ENCODE assay signal across 1 cellular context in the genomic region with DNA sequence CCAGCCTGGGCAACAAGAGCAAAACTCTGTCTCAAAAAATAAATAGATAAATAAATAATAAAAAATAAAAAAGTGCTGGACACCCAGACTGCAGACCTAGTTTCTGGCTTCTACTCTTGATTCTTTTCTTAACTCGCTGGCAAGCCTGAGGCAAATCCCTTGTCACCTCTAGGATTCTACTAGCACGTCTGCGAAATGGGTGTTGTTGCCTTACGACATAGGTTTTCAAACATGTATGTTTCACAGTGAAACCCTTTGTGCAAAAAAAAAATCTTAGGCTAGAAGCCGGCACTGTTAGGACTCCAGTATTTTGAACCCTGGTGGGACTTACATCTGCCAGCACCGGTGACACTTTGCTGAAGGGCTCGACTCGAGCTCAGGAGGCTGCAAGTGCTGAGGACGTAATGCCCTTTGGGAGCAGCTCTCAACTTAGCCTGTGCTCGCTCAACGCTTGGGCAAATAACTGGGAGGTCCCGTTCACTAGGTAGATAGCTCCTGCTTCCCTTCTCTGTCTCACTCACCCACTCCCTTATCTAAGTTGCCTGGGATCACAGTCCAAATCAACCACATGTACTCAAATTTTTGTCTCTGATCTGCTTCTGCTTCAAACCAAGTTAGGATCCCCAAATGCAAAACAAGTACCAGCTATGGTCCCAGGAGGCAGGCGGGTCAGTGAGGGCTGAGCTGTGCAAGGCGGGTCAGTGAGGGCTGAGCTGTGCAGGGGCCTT.
TF ChIP-seq lines count a peak whose summit lies in the region.

No MANE protein-coding gene starts in this region.

TF ChIP-seq in HepG2, 621 proteins besides CTCF, POLR2A, EP300 and RAD21 (continued from another document and continues in another):
- TF ChIP-seq, protein P1, sequence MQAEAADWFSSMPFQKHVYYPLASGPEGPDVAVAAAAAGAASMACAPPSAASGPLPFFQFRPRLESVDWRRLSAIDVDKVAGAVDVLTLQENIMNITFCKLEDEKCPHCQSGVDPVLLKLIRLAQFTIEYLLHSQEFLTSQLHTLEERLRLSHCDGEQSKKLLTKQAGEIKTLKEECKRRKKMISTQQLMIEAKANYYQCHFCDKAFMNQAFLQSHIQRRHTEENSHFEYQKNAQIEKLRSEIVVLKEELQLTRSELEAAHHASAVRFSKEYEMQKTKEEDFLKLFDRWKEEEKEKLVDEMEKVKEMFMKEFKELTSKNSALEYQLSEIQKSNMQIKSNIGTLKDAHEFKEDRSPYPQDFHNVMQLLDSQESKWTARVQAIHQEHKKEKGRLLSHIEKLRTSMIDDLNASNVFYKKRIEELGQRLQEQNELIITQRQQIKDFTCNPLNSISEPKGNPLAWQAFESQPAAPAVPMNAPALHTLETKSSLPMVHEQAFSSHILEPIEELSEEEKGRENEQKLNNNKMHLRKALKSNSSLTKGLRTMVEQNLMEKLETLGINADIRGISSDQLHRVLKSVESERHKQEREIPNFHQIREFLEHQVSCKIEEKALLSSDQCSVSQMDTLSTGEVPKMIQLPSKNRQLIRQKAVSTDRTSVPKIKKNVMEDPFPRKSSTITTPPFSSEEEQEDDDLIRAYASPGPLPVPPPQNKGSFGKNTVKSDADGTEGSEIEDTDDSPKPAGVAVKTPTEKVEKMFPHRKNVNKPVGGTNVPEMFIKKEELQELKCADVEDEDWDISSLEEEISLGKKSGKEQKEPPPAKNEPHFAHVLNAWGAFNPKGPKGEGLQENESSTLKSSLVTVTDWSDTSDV (CRISPR knock-in tag; IDR thresholded peaks at IDR 0.05) = 0 out of 2 replicates have a peak, but pooled peaks have one; percentile 42
- TF ChIP-seq, protein P2, sequence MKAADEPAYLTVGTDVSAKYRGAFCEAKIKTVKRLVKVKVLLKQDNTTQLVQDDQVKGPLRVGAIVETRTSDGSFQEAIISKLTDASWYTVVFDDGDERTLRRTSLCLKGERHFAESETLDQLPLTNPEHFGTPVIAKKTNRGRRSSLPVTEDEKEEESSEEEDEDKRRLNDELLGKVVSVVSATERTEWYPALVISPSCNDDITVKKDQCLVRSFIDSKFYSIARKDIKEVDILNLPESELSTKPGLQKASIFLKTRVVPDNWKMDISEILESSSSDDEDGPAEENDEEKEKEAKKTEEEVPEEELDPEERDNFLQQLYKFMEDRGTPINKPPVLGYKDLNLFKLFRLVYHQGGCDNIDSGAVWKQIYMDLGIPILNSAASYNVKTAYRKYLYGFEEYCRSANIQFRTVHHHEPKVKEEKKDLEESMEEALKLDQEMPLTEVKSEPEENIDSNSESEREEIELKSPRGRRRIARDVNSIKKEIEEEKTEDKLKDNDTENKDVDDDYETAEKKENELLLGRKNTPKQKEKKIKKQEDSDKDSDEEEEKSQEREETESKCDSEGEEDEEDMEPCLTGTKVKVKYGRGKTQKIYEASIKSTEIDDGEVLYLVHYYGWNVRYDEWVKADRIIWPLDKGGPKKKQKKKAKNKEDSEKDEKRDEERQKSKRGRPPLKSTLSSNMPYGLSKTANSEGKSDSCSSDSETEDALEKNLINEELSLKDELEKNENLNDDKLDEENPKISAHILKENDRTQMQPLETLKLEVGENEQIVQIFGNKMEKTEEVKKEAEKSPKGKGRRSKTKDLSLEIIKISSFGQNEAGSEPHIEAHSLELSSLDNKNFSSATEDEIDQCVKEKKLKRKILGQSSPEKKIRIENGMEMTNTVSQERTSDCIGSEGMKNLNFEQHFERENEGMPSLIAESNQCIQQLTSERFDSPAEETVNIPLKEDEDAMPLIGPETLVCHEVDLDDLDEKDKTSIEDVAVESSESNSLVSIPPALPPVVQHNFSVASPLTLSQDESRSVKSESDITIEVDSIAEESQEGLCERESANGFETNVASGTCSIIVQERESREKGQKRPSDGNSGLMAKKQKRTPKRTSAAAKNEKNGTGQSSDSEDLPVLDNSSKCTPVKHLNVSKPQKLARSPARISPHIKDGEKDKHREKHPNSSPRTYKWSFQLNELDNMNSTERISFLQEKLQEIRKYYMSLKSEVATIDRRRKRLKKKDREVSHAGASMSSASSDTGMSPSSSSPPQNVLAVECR (CRISPR knock-in tag; IDR thresholded peaks at IDR 0.05; ENCODE audit: borderline replicate concordance) = peak; percentile 39; the same call in 1 of the 2 replicates
- TF ChIP-seq BRD4 (CRISPR knock-in tag; IDR thresholded peaks at IDR 0.05) (0 out of 2 replicates have a peak, but pooled peaks have one; percentile 20), POLR2AphosphoS5 (IDR thresholded peaks at IDR 0.05; ENCODE audit: low read depth, low read length) (peak; percentile 78), ZNF136 (CRISPR knock-in tag; IDR thresholded peaks at IDR 0.05; ENCODE audit: low read depth) (0 out of 2 replicates have a peak, but pooled peaks have one; percentile 54), ZFX (CRISPR knock-in tag; IDR thresholded peaks at IDR 0.05; ENCODE audit: low read depth) (peak; percentile 58), ZMYM3 (CRISPR knock-in tag; IDR thresholded peaks at IDR 0.05) (peak; percentile 51; the same call in 1 of the 2 replicates), NFE2L2 (IDR thresholded peaks at IDR 0.05; ENCODE audit: low read length) (no peak), SNAI1 (CRISPR knock-in tag; IDR thresholded peaks at IDR 0.05; ENCODE audit: borderline replicate concordance) (no peak), AGO1 (IDR thresholded peaks at IDR 0.05; ENCODE audit: low read depth, low read length, poor library complexity, severe bottlenecking) (no peak), PAF1 (CRISPR knock-in tag; IDR thresholded peaks at IDR 0.05) (no peak), MEIS2 (CRISPR knock-in tag; IDR thresholded peaks at IDR 0.05) (peak; percentile 61; the same call in 1 of the 2 replicates), GATAD1 (CRISPR knock-in tag; IDR thresholded peaks at IDR 0.05) (no peak), ZNF253 (CRISPR knock-in tag; IDR thresholded peaks at IDR 0.05; ENCODE audit: borderline replicate concordance) (no peak), CCDC6 (CRISPR knock-in tag; IDR thresholded peaks at IDR 0.05) (no peak), ZNF629 (CRISPR knock-in tag; conservative IDR thresholded peaks at IDR 0.05) (peak; percentile 91)
- TF ChIP-seq, protein P3, sequence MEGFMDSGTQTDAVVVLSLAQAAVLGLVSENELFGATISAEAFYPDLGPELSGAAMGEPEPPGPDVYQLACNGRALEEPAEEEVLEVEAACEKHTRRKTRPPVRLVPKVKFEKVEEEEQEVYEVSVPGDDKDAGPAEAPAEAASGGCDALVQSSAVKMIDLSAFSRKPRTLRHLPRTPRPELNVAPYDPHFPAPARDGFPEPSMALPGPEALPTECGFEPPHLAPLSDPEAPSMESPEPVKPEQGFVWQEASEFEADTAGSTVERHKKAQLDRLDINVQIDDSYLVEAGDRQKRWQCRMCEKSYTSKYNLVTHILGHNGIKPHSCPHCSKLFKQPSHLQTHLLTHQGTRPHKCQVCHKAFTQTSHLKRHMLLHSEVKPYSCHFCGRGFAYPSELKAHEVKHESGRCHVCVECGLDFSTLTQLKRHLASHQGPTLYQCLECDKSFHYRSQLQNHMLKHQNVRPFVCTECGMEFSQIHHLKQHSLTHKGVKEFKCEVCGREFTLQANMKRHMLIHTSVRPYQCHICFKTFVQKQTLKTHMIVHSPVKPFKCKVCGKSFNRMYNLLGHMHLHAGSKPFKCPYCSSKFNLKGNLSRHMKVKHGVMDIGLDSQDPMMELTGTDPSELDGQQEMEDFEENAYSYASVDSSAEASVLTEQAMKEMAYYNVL (CRISPR knock-in tag; IDR thresholded peaks at IDR 0.05; ENCODE audit: borderline replicate concordance) = peak; percentile 96; the same call in 1 of the 2 replicates
- TF ChIP-seq, protein P4, sequence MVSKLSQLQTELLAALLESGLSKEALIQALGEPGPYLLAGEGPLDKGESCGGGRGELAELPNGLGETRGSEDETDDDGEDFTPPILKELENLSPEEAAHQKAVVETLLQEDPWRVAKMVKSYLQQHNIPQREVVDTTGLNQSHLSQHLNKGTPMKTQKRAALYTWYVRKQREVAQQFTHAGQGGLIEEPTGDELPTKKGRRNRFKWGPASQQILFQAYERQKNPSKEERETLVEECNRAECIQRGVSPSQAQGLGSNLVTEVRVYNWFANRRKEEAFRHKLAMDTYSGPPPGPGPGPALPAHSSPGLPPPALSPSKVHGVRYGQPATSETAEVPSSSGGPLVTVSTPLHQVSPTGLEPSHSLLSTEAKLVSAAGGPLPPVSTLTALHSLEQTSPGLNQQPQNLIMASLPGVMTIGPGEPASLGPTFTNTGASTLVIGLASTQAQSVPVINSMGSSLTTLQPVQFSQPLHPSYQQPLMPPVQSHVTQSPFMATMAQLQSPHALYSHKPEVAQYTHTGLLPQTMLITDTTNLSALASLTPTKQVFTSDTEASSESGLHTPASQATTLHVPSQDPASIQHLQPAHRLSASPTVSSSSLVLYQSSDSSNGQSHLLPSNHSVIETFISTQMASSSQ (IDR thresholded peaks at IDR 0.05; ENCODE audit: low read depth) = no peak
- TF ChIP-seq, protein P4 (CRISPR knock-in tag; IDR thresholded peaks at IDR 0.05; ENCODE audit: borderline replicate concordance) = 0 out of 2 replicates have a peak, but pooled peaks have one; percentile 37
- TF ChIP-seq, protein P5, sequence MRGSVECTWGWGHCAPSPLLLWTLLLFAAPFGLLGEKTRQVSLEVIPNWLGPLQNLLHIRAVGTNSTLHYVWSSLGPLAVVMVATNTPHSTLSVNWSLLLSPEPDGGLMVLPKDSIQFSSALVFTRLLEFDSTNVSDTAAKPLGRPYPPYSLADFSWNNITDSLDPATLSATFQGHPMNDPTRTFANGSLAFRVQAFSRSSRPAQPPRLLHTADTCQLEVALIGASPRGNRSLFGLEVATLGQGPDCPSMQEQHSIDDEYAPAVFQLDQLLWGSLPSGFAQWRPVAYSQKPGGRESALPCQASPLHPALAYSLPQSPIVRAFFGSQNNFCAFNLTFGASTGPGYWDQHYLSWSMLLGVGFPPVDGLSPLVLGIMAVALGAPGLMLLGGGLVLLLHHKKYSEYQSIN (CRISPR knock-in tag; IDR thresholded peaks at IDR 0.05; ENCODE audit: borderline replicate concordance) = no peak
- TF ChIP-seq, protein P6, sequence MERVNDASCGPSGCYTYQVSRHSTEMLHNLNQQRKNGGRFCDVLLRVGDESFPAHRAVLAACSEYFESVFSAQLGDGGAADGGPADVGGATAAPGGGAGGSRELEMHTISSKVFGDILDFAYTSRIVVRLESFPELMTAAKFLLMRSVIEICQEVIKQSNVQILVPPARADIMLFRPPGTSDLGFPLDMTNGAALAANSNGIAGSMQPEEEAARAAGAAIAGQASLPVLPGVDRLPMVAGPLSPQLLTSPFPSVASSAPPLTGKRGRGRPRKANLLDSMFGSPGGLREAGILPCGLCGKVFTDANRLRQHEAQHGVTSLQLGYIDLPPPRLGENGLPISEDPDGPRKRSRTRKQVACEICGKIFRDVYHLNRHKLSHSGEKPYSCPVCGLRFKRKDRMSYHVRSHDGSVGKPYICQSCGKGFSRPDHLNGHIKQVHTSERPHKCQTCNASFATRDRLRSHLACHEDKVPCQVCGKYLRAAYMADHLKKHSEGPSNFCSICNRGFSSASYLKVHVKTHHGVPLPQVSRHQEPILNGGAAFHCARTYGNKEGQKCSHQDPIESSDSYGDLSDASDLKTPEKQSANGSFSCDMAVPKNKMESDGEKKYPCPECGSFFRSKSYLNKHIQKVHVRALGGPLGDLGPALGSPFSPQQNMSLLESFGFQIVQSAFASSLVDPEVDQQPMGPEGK (CRISPR knock-in tag; IDR thresholded peaks at IDR 0.05) = peak; percentile 48; the same call in 1 of the 2 replicates
- TF ChIP-seq, protein P7, sequence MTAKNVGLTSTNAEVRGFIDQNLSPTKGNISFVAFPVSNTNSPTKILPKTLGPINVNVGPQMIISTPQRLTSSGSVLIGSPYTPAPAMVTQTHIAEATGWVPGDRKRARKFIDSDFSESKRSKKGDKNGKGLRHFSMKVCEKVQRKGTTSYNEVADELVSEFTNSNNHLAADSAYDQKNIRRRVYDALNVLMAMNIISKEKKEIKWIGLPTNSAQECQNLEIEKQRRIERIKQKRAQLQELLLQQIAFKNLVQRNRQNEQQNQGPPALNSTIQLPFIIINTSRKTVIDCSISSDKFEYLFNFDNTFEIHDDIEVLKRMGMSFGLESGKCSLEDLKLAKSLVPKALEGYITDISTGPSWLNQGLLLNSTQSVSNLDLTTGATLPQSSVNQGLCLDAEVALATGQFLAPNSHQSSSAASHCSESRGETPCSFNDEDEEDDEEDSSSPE (CRISPR knock-in tag; IDR thresholded peaks at IDR 0.05) = no peak
- TF ChIP-seq, protein P8, sequence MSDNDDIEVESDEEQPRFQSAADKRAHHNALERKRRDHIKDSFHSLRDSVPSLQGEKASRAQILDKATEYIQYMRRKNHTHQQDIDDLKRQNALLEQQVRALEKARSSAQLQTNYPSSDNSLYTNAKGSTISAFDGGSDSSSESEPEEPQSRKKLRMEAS (IDR thresholded peaks at IDR 0.05) = peak; percentile 68
- TF ChIP-seq, protein P9, sequence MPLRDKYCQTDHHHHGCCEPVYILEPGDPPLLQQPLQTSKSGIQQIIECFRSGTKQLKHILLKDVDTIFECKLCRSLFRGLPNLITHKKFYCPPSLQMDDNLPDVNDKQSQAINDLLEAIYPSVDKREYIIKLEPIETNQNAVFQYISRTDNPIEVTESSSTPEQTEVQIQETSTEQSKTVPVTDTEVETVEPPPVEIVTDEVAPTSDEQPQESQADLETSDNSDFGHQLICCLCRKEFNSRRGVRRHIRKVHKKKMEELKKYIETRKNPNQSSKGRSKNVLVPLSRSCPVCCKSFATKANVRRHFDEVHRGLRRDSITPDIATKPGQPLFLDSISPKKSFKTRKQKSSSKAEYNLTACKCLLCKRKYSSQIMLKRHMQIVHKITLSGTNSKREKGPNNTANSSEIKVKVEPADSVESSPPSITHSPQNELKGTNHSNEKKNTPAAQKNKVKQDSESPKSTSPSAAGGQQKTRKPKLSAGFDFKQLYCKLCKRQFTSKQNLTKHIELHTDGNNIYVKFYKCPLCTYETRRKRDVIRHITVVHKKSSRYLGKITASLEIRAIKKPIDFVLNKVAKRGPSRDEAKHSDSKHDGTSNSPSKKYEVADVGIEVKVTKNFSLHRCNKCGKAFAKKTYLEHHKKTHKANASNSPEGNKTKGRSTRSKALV (CRISPR knock-in tag; IDR thresholded peaks at IDR 0.05) = 0 out of 2 replicates have a peak, but pooled peaks have one; percentile 34
